8 cellular contexts compared by ENCODE assay signal in genomic region chr5:154753792-154754191, GRCh38. TPM values are rescaled to one million over a fixed set of nuclear protein-coding genes. Genes with fewer than 3 reads are reported as not detected.
A peak's percentile ranks its signal among the peaks of the same experiment; 100 is the strongest.
DNase-seq lines count a peak whose midpoint lies in the region; ATAC-seq and TF ChIP-seq lines count a peak whose summit lies in the region.

No MANE protein-coding gene starts in this region.

- H3K36me3 ChIP-seq in psoas muscle (ENCODE audit: insufficient read depth in 1 of 2, low read depth in 1 of 2), result no peaks in the 10 kb centered on the region

- DNase-seq in stimulated activated naive CD8-positive, alpha-beta T cell treated with anti-CD3 and anti-CD28 coated beads, Interleukin-15, Interleukin-2, amounts not matched to agents 100 U/mL and 50 U/mL, for 24 hours, result no peak
- peak; percentile 85 for DNase-seq in Right ventricle myocardium inferior (ENCODE audit: missing footprints)
- peak; percentile 74 to 82 for DNase-seq in psoas muscle
- DNase-seq in stimulated activated CD4-positive, alpha-beta T cell treated with anti-CD3 and anti-CD28 coated beads, Interleukin-1b, Interleukin-23, amount 100 ng/mL, for 48 hours, result no peak
- DNase-seq in MV-4-11 (lab: John Stamatoyannopoulos, UW), result no peak

- H3K27me3 Mint-ChIP-seq in stimulated activated naive CD8-positive, alpha-beta T cell treated with anti-CD3 and anti-CD28 coated beads, Interleukin-15, Interleukin-2, amounts not matched to agents 100 ng/mL and 50 ng/mL, for 24 hours, result no peaks in the 10 kb centered on the region
- no peaks in the 10 kb centered on the region for H3K27me3 Mint-ChIP-seq in activated T-helper 17 cell treated with anti-CD3 and anti-CD28 coated beads, Interleukin-2, amount 50 U/mL, for 72 hours

- H3K4me3 Mint-ChIP-seq in stimulated activated naive CD8-positive, alpha-beta T cell treated with anti-CD3 and anti-CD28 coated beads, Interleukin-15, Interleukin-2, amounts not matched to agents 100 ng/mL and 50 ng/mL, for 24 hours, result peak overlapping the region; percentile 88
- H3K4me3 Mint-ChIP-seq in activated T-helper 17 cell treated with anti-CD3 and anti-CD28 coated beads, Interleukin-2, amount 50 U/mL, for 72 hours, result peak overlapping the region; percentile 89

- H3K4me3 ChIP-seq in psoas muscle, result peak overlapping the region; percentile 72

- peak overlapping the region; percentile 99 for H3K27ac ChIP-seq in psoas muscle

- peaks cover 35% of the 10 kb centered on the region for H3K4me1 Mint-ChIP-seq in stimulated activated naive CD8-positive, alpha-beta T cell treated with anti-CD3 and anti-CD28 coated beads, Interleukin-15, Interleukin-2, amounts not matched to agents 100 ng/mL and 50 ng/mL, for 24 hours (ENCODE audit: low read depth)
- peaks cover 20% of the 10 kb centered on the region for H3K4me1 Mint-ChIP-seq in activated T-helper 17 cell treated with anti-CD3 and anti-CD28 coated beads, Interleukin-2, amount 50 U/mL, for 72 hours

- H3K36me3 Mint-ChIP-seq in stimulated activated naive CD8-positive, alpha-beta T cell treated with anti-CD3 and anti-CD28 coated beads, Interleukin-15, Interleukin-2, amounts not matched to agents 100 ng/mL and 50 ng/mL, for 24 hours (ENCODE audit: low read depth), result peaks cover 13% of the 10 kb centered on the region
- H3K36me3 Mint-ChIP-seq in activated T-helper 17 cell treated with anti-CD3 and anti-CD28 coated beads, Interleukin-2, amount 50 U/mL, for 72 hours (ENCODE audit: low read depth), result peaks cover 20% of the 10 kb centered on the region

- TF ChIP-seq CTCF in psoas muscle (IDR thresholded peaks at IDR 0.05), result no peak

- WGBS in psoas muscle, 3 donors, result 19 to 31% (median 20%) methylated on average over 5 of the region's 5 CpGs

- intact Hi-C loops in Right ventricle myocardium inferior (cut with DNase I) (loop anchor here (2.0 to 10.0 kb wide), 3 partner anchors 71 to 279 kb away; partner anchors contain the start of genes CNOT8 and HAND1), psoas muscle (cut with DNase I) (no loop called here)

- H3K27me3 ChIP-seq in psoas muscle (ENCODE audit: insufficient read depth in 3 of 3, low read length in 2 of 3), result no peaks in the 10 kb centered on the region

- H3K9me3 ChIP-seq in psoas muscle, result no peaks in the 10 kb centered on the region

- peaks cover 28% of the 10 kb centered on the region for H3K4me1 ChIP-seq in psoas muscle

- ATAC-seq in stimulated activated naive CD8-positive, alpha-beta T cell treated with anti-CD3 and anti-CD28 coated beads, Interleukin-15, Interleukin-2, amounts not matched to agents 100 U/mL and 50 U/mL, for 24 hours, result no peak
- ATAC-seq in activated T-helper 17 cell treated with anti-CD3 and anti-CD28 coated beads, Interleukin-2, amount 50 U/mL, for 72 hours (replicated peaks), result no peak
- ATAC-seq in Right ventricle myocardium inferior (peak; percentile 53), psoas muscle (peak; percentile 56 to 75 (median 66)), HG03175 (IDR thresholded peaks at IDR 0.05; ENCODE audit: unreplicated experiment) (no peak)

- H3K9me3 Mint-ChIP-seq in stimulated activated naive CD8-positive, alpha-beta T cell treated with anti-CD3 and anti-CD28 coated beads, Interleukin-15, Interleukin-2, amounts not matched to agents 100 ng/mL and 50 ng/mL, for 24 hours, result no peaks in the 10 kb centered on the region
- no peaks in the 10 kb centered on the region for H3K9me3 Mint-ChIP-seq in activated T-helper 17 cell treated with anti-CD3 and anti-CD28 coated beads, Interleukin-2, amount 50 U/mL, for 72 hours

- H3K27ac Mint-ChIP-seq in stimulated activated naive CD8-positive, alpha-beta T cell treated with anti-CD3 and anti-CD28 coated beads, Interleukin-15, Interleukin-2, amounts not matched to agents 100 ng/mL and 50 ng/mL, for 24 hours, result peak overlapping the region; percentile 98
- peak overlapping the region; percentile 95 for H3K27ac Mint-ChIP-seq in activated T-helper 17 cell treated with anti-CD3 and anti-CD28 coated beads, Interleukin-2, amount 50 U/mL, for 72 hours

RNA-seq across cellular contexts. Expression of gene LARP1, which starts 1.4 kb away (rescaled TPM):
- total RNA-seq in activated T-helper 17 cell treated with anti-CD3 and anti-CD28 coated beads, Interleukin-2, amount 50 U/mL, for 72 hours, result 100 to 1,000 TPM; 121 to 242 TPM
- total RNA-seq in Right ventricle myocardium inferior (147 TPM), psoas muscle (100 to 1,000 TPM; 105 to 173 (median 162) TPM)
- polyA plus RNA-seq in psoas muscle, result 100 to 1,000 TPM in 1 of 3 donors, 10 to 100 TPM in 2; 34.1 to 108 (median 48.4) TPM

Comparison
In these comparisons a context has a peak if more than half of its experiments do, and no peak if none do; other contexts are left out.
1. ATAC-seq: peak in Right ventricle myocardium inferior (single experiment) and psoas muscle (4 of 4); none in stimulated activated naive CD8-positive, alpha-beta T cell treated with anti-CD3 and anti-CD28 coated beads, Interleukin-15, Interleukin-2, amounts not matched to agents 100 U/mL and 50 U/mL, for 24 hours (single experiment), activated T-helper 17 cell treated with anti-CD3 and anti-CD28 coated beads, Interleukin-2, amount 50 U/mL, for 72 hours (single experiment) and HG03175 (single experiment).
2. DNase-seq: peak in Right ventricle myocardium inferior (single experiment) and psoas muscle (2 of 2); none in stimulated activated naive CD8-positive, alpha-beta T cell treated with anti-CD3 and anti-CD28 coated beads, Interleukin-15, Interleukin-2, amounts not matched to agents 100 U/mL and 50 U/mL, for 24 hours (single experiment), stimulated activated CD4-positive, alpha-beta T cell treated with anti-CD3 and anti-CD28 coated beads, Interleukin-1b, Interleukin-23, amount 100 ng/mL, for 48 hours (single experiment) and MV-4-11 (single experiment).